8 cellular contexts compared by ENCODE assay signal in the genomic region with DNA sequence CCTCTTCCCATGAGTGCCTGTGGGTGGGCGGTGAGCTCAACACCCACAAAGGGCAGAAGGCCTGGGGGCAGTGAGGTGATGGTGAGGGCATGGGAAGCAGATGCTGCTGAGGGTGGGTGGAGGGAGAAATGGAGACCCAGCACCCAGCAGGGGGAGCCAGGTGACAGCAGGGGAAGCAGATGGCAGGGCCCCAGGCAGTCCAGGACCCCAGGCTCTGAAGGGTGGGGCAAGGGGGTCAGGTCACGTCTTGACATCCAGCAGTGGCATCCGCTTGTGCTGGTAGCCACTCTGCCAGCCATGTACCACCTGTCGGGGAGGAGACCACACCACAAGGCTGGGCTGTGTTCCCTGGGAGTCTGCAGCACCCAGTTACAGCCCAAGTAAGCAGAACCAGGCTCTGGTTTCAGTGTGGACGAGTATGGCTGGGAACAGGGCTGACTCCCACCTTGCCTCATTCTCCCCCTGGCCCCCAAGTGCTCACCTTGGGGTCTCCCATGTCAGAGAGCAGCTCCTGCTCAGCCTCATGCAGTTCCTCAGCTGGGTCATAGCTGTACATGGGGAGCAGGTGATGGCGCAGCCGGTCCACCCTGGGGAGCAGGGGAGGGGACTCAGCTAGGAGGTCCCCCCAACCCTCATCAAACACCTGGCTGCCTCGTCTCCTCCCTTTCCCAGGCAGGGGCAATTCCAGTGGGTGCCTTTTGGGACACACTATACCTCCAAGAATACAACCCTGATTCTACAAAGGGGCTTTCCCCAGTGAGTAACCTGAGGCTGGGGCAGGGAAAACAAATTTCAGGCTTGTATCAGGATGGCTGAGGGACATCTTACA. TPM values are rescaled to one million over a fixed set of nuclear protein-coding genes. Genes with fewer than 3 reads are reported as not detected.
A peak's percentile ranks its signal among the peaks of the same experiment; 100 is the strongest.
DNase-seq lines count a peak whose midpoint lies in the region; ATAC-seq and TF ChIP-seq lines count a peak whose summit lies in the region.

No MANE protein-coding gene starts in this region.

- no peak overlapping the region for H3K27ac ChIP-seq in CD8-positive, alpha-beta memory T cell (ENCODE audit: low read depth, low read length)
- H3K27ac ChIP-seq in RWPE1 (peak overlapping the region; percentile 87), adrenal gland (peak overlapping the region in 1 of 5 donors; percentile 4), liver (ENCODE audit: low read depth in 1 of 2, low read length in 2 of 2) (no peak overlapping the region), transverse colon (no peak overlapping the region)

- in situ Hi-C loops in HAP-1 (cut with MboI; ENCODE audit: low sequenced_read_pairs) (loop anchor here (5.0 to 10.0 kb wide), 2 partner anchors 171 to 358 kb away; no protein-coding TSS in a partner anchor), transverse colon (cut with MboI; ENCODE audit: low pct_ligation_motif_present in 1 of 4, low pct_unique_long_range_greater_than_20kb in 1 of 4, low sequenced_read_pairs in 3 of 4) (loop anchor here in 1 of 4 donors (10.0 kb wide), 1 partner anchor 168 kb away; no protein-coding TSS in a partner anchor)

- H3K36me3 ChIP-seq in CD8-positive, alpha-beta memory T cell (ENCODE audit: insufficient read depth, low read length): peaks cover 6% of the 10 kb centered on the region
- peaks cover 35% of the 10 kb centered on the region for H3K36me3 ChIP-seq in HAP-1 (replicated peaks)
- no peaks in the 10 kb centered on the region for H3K36me3 ChIP-seq in adrenal gland (replicated peaks in 1 of 2)
- peaks cover 0 to 8% (median 5%) of the 10 kb centered on the region in 4 donors for H3K36me3 ChIP-seq in liver (ENCODE audit: control insufficient read depth in 4 of 4, insufficient read depth in 3 of 4, low read depth in 1 of 4, low read length in 3 of 4)
- no peaks in the 10 kb centered on the region for H3K36me3 ChIP-seq in transverse colon

- no peak for TF ChIP-seq POLR2A in adrenal gland (IDR thresholded peaks at IDR 0.05)
- no peak for TF ChIP-seq POLR2A in transverse colon (IDR thresholded peaks at IDR 0.05)

- no peaks in the 10 kb centered on the region for H3K9me3 Mint-ChIP-seq in CD8-positive, alpha-beta memory T cell

- ATAC-seq in HG03354 (IDR thresholded peaks at IDR 0.05; ENCODE audit: poor library complexity, severe bottlenecking, unreplicated experiment): no peak

- H3K4me3 ChIP-seq in CD8-positive, alpha-beta memory T cell (ENCODE audit: low read length): no peak overlapping the region
- H3K4me3 ChIP-seq in HAP-1 (no peak overlapping the region), adrenal gland (no peak overlapping the region), liver (ENCODE audit: low read depth in 1 of 3, low read length in 3 of 3) (no peak overlapping the region), transverse colon (no peak overlapping the region)

- peak; percentile 36; the same call in 1 of the 2 replicates for TF ChIP-seq CTCF in RWPE1 (conservative IDR thresholded peaks at IDR 0.05; ENCODE audit: low read depth)
- peak in 4 of 6 experiments; percentile 9 to 30 (median 20) for TF ChIP-seq CTCF in adrenal gland (IDR thresholded peaks at IDR 0.05)
- peak; percentile 31 for TF ChIP-seq CTCF in liver (IDR thresholded peaks at IDR 0.05; ENCODE audit: low read depth, low read length, missing input control)
- peak in 2 of 5 experiments; percentile 18 to 24 for TF ChIP-seq CTCF in transverse colon (IDR thresholded peaks at IDR 0.05)

- no peak for TF ChIP-seq EP300 in transverse colon (IDR thresholded peaks at IDR 0.05; ENCODE audit: low read depth)

- peak overlapping the region; percentile 80 to 97 (median 96) for H3K27ac Mint-ChIP-seq in CD8-positive, alpha-beta memory T cell

- 79 to 92% (median 86%) methylated on average over 4 to 8 of the region's 8 CpGs for WGBS in adrenal gland, 4 donors
- 82% methylated on average over 8 of the region's 8 CpGs for WGBS in liver
- WGBS in transverse colon (ENCODE audit: low coverage in 1 of 2), 2 donors: 63% methylated on average over 8 of the region's 8 CpGs; no CpG with 5 or more reads in 1 of the 2 donors

- H3K27me3 ChIP-seq in CD8-positive, alpha-beta memory T cell (ENCODE audit: insufficient read depth, low read length, poor library complexity, severe bottlenecking): no peaks in the 10 kb centered on the region
- no peaks in the 10 kb centered on the region for H3K27me3 ChIP-seq in HAP-1 (ENCODE audit: low read depth)
- no peaks in the 10 kb centered on the region for H3K27me3 ChIP-seq in adrenal gland
- no peaks in the 10 kb centered on the region for H3K27me3 ChIP-seq in liver (ENCODE audit: control insufficient read depth in 4 of 4, insufficient read depth in 4 of 4, low read length in 3 of 4)
- H3K27me3 ChIP-seq in transverse colon: no peaks in the 10 kb centered on the region

- peaks cover 0 to 1% of the 10 kb centered on the region in 2 donors for H3K27me3 Mint-ChIP-seq in CD8-positive, alpha-beta memory T cell

- peak; percentile 48 to 73 for TF ChIP-seq RAD21 in liver (IDR thresholded peaks at IDR 0.05)

- POLR2A ChIA-PET in CD8-positive, alpha-beta memory T cell (lab: Charles Lee): interaction anchor here (4.5 kb wide), 1 partner anchor 10 kb away, joined by 40 read pairs; the partner anchor contains the start of gene HMGA1
- POLR2A ChIA-PET in RWPE1 (lab: Yijun Ruan, JAX; ENCODE audit: low non-redundant PET): no interaction called here

- no peaks in the 10 kb centered on the region for H3K9me3 ChIP-seq in CD8-positive, alpha-beta memory T cell (ENCODE audit: low read length)
- H3K9me3 ChIP-seq in HAP-1 (no peaks in the 10 kb centered on the region), adrenal gland (replicated peaks in 1 of 3) (no peaks in the 10 kb centered on the region), liver (ENCODE audit: control insufficient read depth in 4 of 4, low read length in 3 of 4) (no peaks in the 10 kb centered on the region), transverse colon (no peaks in the 10 kb centered on the region)

- H3K9ac ChIP-seq in liver (ENCODE audit: low read depth in 1 of 2, low read length in 2 of 2): no peak overlapping the region

- CTCF ChIA-PET in CD8-positive, alpha-beta memory T cell (lab: Charles Lee): interaction anchor here (1.0 to 4.4 kb wide), 5 partner anchors 23 to 365 kb away, joined by 3 to 40 read pairs (median 3); no protein-coding TSS in a partner anchor
- CTCF ChIA-PET in RWPE1 (lab: Yijun Ruan, JAX): interaction anchor here (0.6 to 1.1 kb wide), 3 partner anchors 9 to 630 kb away, joined by 3 to 5 read pairs (median 4); no protein-coding TSS in a partner anchor

- H3K4me1 Mint-ChIP-seq in CD8-positive, alpha-beta memory T cell: peaks cover 38 to 74% (median 41%) of the 10 kb centered on the region in 3 donors

- peaks cover 0 to 47% (median 0%) of the 10 kb centered on the region in 3 donors for H3K36me3 Mint-ChIP-seq in CD8-positive, alpha-beta memory T cell

- H3K4me3 Mint-ChIP-seq in CD8-positive, alpha-beta memory T cell: peak overlapping the region; percentile 46 to 97 (median 91)

- H3K4me1 ChIP-seq in CD8-positive, alpha-beta memory T cell (ENCODE audit: insufficient read depth, low read length): peaks cover 20% of the 10 kb centered on the region
- H3K4me1 ChIP-seq in HAP-1 (peaks cover 15% of the 10 kb centered on the region), adrenal gland (replicated peaks in 1 of 2) (peaks cover 17 to 24% of the 10 kb centered on the region in 2 donors), liver (ENCODE audit: control insufficient read depth in 4 of 4, insufficient read depth in 4 of 4, low read length in 3 of 4) (peaks cover 3 to 20% (median 7%) of the 10 kb centered on the region in 4 donors), transverse colon (peaks cover 10 to 31% (median 21%) of the 10 kb centered on the region in 4 donors)

- intact Hi-C loops in adrenal gland (cut with DNase I): loop anchor here in 1 of 2 donors (5.0 kb wide), 1 partner anchor 171 kb away; no protein-coding TSS in a partner anchor
- intact Hi-C loops in transverse colon (cut with DNase I; ENCODE audit: low total_unique reads): loop anchor here (5.0 to 10.0 kb wide), 2 partner anchors 146 to 168 kb away; partner anchors contain the start of gene NUDT3

- peak in 4 of 5 donors; percentile 17 to 63 (median 30) for DNase-seq in CD8-positive, alpha-beta memory T cell
- DNase-seq in HAP-1 (ENCODE audit: low spot score in 2 of 2): peak; percentile 32 to 78
- DNase-seq in RWPE1 (ENCODE audit: low spot score): no peak
- peak in 1 of 7 donors; percentile 17 for DNase-seq in adrenal gland
- DNase-seq in transverse colon: no peak
- DNase-seq in ecto neural progenitor cell (ENCODE audit: low spot score): no peak

TF ChIP-seq in liver, 16 proteins besides CTCF, POLR2A, EP300 and RAD21 (continues in another document):
- no peak for TF ChIP-seq JUND (IDR thresholded peaks at IDR 0.05)
- TF ChIP-seq FOXA1 (IDR thresholded peaks at IDR 0.05): no peak
- no peak for TF ChIP-seq HNF4A (conservative IDR thresholded peaks at IDR 0.05)
- no peak for TF ChIP-seq HNF4G (IDR thresholded peaks at IDR 0.05)
- TF ChIP-seq EGR1 (IDR thresholded peaks at IDR 0.05; ENCODE audit: low read depth in 2 of 2): no peak
- no peak for TF ChIP-seq NR2F2 (IDR thresholded peaks at IDR 0.05)
- TF ChIP-seq, protein P1, sequence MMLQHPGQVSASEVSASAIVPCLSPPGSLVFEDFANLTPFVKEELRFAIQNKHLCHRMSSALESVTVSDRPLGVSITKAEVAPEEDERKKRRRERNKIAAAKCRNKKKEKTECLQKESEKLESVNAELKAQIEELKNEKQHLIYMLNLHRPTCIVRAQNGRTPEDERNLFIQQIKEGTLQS (IDR thresholded peaks at IDR 0.05): no peak
- no peak for TF ChIP-seq SP1 (IDR thresholded peaks at IDR 0.05)
- no peak for TF ChIP-seq GABPA (IDR thresholded peaks at IDR 0.05 in 1 of 2, conservative IDR thresholded peaks at IDR 0.05 in 1 of 2)
- TF ChIP-seq RXRA (IDR thresholded peaks at IDR 0.05): no peak
- TF ChIP-seq TAF1 (conservative IDR thresholded peaks at IDR 0.05): no peak

RNA-seq across cellular contexts. Expression of gene SMIM29, which starts 2.0 kb away (rescaled TPM):
- 10 to 100 TPM; 23.0 to 26.0 TPM for total RNA-seq in CD8-positive, alpha-beta memory T cell
- 62.5 TPM for polyA plus RNA-seq in CD8-positive, alpha-beta memory T cell
- 10 to 100 TPM; 21.5 to 53.7 (median 33.2) TPM for total RNA-seq in adrenal gland
- polyA plus RNA-seq in adrenal gland: 100 to 1,000 TPM in 2 of 3 donors, 1 to 10 TPM in 1; 9.7 to 122 (median 109) TPM
- total RNA-seq in liver: 1 to 10 TPM; 2.4 to 2.6 TPM
- polyA plus RNA-seq in liver: 10 to 100 TPM; 10.8 to 11.3 TPM
- total RNA-seq in transverse colon: 10 to 100 TPM in 3 of 4 donors, 1 to 10 TPM in 1; 8.2 to 14.9 (median 12.5) TPM

RNA-seq across cellular contexts. Expression of gene HMGA1, which starts 10.1 kb away (rescaled TPM):
- total RNA-seq in CD8-positive, alpha-beta memory T cell: 100 to 1,000 TPM; 490 to 506 TPM
- polyA plus RNA-seq in CD8-positive, alpha-beta memory T cell: 33.1 TPM
- 10 to 100 TPM in 6 of 8 donors, 1 to 10 TPM in 2; 3.6 to 27.0 (median 12.7) TPM for total RNA-seq in adrenal gland
- 10 to 100 TPM in 1 of 3 donors, 1 to 10 TPM in 2; 6.6 to 13.3 (median 7.1) TPM for polyA plus RNA-seq in adrenal gland
- 100 to 1,000 TPM in 1 of 2 donors, 1 to 10 TPM in 1; 4.2 to 118 TPM for total RNA-seq in liver
- polyA plus RNA-seq in liver: 1 to 10 TPM; 7.9 to 9.2 TPM
- 100 to 1,000 TPM in 1 of 4 donors, 10 to 100 TPM in 3; 23.2 to 112 (median 63.2) TPM for total RNA-seq in transverse colon

Comparison
In these comparisons a context has a peak if more than half of its experiments do, and no peak if none do; other contexts are left out.
1. DNase-seq: peak in CD8-positive, alpha-beta memory T cell (4 of 5) and HAP-1 (2 of 2); none in RWPE1 (single experiment), transverse colon (single experiment) and ecto neural progenitor cell (single experiment).
2. RNA of gene HMGA1, which starts 10.1 kb away (total RNA-seq): 490 to 506 TPM in CD8-positive, alpha-beta memory T cell; 4.2 to 118 TPM in liver, 23.2 to 112 TPM in transverse colon and 3.6 to 27.0 TPM in adrenal gland; every median in the first group is over 4 times any median in the second.